Comparison of ENCODE assay signal across 20 cellular contexts in the genomic region with DNA sequence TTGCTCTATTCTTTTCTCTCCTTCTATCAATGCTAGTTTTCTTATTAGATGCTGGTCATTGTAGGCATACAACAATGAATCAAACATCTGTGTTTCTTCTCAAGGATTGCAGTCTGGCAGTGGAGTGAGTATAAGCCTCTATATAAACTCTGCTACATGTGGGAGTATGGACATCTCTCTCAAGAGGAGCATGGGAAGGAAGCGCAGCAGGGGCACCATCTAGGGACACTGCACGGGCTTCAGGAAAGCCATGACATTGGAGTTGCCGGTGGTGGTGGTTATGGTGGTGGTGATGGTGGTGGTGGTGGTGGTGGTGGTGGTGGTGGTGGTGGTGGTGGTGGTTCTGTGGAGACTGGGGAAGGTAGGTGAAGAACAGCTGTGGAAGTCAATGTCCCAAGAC.
DNase-seq lines count a peak whose midpoint lies in the region; TF ChIP-seq lines count a peak whose summit lies in the region.
"Had no signal": no experiment of that assay in that cellular context is flagged by ENCODE, and none has a peak within 500 bp of the region (broad histone marks: within the 10 kb centered on the region; RNA-seq: fewer than 3 reads in every experiment).

No MANE protein-coding gene starts in this region.

- no peaks in the 10 kb centered on the region for H3K79me2 ChIP-seq in SU-DHL-6 (ENCODE audit: insufficient read depth, low read length)

- no peak overlapping the region for H3K4me3 ChIP-seq in SU-DHL-6 (ENCODE audit: insufficient read depth, low read length, poor library complexity, severe bottlenecking)
- no peak overlapping the region for H3K4me3 ChIP-seq in kidney epithelial cell (ENCODE audit: low read depth, low read length)
- H3K4me3 ChIP-seq in H7 (ENCODE audit: insufficient read depth, low read depth, low read length), result no peak overlapping the region
- H3K4me3 ChIP-seq: BLaER1, cardiac muscle cell, GM12878, Peyer's patch had no signal

- no peaks in the 10 kb centered on the region for H3F3A ChIP-seq in SU-DHL-6 (ENCODE audit: insufficient read depth)

- H3K4me2 ChIP-seq in SU-DHL-6 (ENCODE audit: low read depth, low read length, poor library complexity, severe bottlenecking), result no peak overlapping the region
- H3K4me2 ChIP-seq: KMS-11 had no signal

- no peak overlapping the region for H3K9ac ChIP-seq in SU-DHL-6 (ENCODE audit: low read length)
- H3K9ac ChIP-seq: BLaER1, KMS-11 had no signal

- H3K27me3 ChIP-seq in SU-DHL-6 (ENCODE audit: low read length), result no peaks in the 10 kb centered on the region
- H3K27me3 ChIP-seq in kidney epithelial cell (ENCODE audit: control insufficient read depth, insufficient read depth, low read length), result peaks cover 2% of the 10 kb centered on the region
- H3K27me3 ChIP-seq in H7 (ENCODE audit: control insufficient read depth, insufficient read depth, low read length), result no peaks in the 10 kb centered on the region
- H3K27me3 ChIP-seq: BLaER1, cardiac muscle cell, Peyer's patch had no signal

- peak; percentile 29 for TF ChIP-seq CTCF in SU-DHL-6 (IDR thresholded peaks at IDR 0.05; ENCODE audit: insufficient read depth, low read length, poor library complexity, severe bottlenecking)
- TF ChIP-seq CTCF in kidney epithelial cell (IDR thresholded peaks at IDR 0.05; ENCODE audit: insufficient read depth, low read length, poor library complexity, severe bottlenecking), result peak; percentile 17

- no peaks in the 10 kb centered on the region for H3K9me2 ChIP-seq in SU-DHL-6 (replicated peaks; ENCODE audit: insufficient read depth, low read length)

- DNase-seq in DMS 273 (lab: John Stamatoyannopoulos, UW; ENCODE audit: unreplicated experiment) (peak; percentile 27), DMS 273 treated with DMSO at 0.1 percent for 48 hours (lab: John Stamatoyannopoulos, UW) (no peak), kidney epithelial cell (ENCODE audit: low read depth) (no peak), H7 (no peak), EL (no peak), NCI-H1436 treated with DMSO at 0.1 percent for 48 hours (lab: John Stamatoyannopoulos, UW) (no peak)
- DNase-seq: 8988T; activated CD4-positive, alpha-beta T cell treated with anti-CD3 and anti-CD28 coated beads, Interleukin-2, amount 10 ng/mL, durations not matched to agents 24 days and 14 days; activated gamma-delta T cell; left colon; natural killer cell; NCI-H1417 treated with DMSO at 0.1 percent for 48 hours; Peyer's patch; stimulated activated naive CD8-positive, alpha-beta T cell treated with anti-CD3 and anti-CD28 coated beads, Interleukin-15, amount 100 ng/mL, for 72 hours had no signal

- no peak overlapping the region for H2AFZ ChIP-seq in SU-DHL-6 (ENCODE audit: low read depth, low read length, severe bottlenecking)

- TF ChIP-seq EP300 in Ishikawa (IDR thresholded peaks at IDR 0.05; ENCODE audit: borderline replicate concordance), result no peak

- no peak overlapping the region for H3K27ac ChIP-seq in SU-DHL-6 (ENCODE audit: low read depth, low read length)
- H3K27ac ChIP-seq: BLaER1, cardiac muscle cell, KMS-11, Peyer's patch had no signal

- H4K20me1 ChIP-seq in SU-DHL-6 (ENCODE audit: low read depth, low read length), result no peaks in the 10 kb centered on the region
- H4K20me1 ChIP-seq: BLaER1 had no signal

- 0 out of 2 replicates have a peak, but pooled peaks have one; percentile 21 for TF ChIP-seq RAD21 in Ishikawa (IDR thresholded peaks at IDR 0.05; ENCODE audit: low read depth)

- no peaks in the 10 kb centered on the region for H3K9me3 ChIP-seq in SU-DHL-6 (ENCODE audit: insufficient read depth, low read length)
- H3K9me3 ChIP-seq: BLaER1, Peyer's patch had no signal

- no peaks in the 10 kb centered on the region for H3K36me3 ChIP-seq in SU-DHL-6 (ENCODE audit: low read length)
- H3K36me3 ChIP-seq in kidney epithelial cell (ENCODE audit: control insufficient read depth, insufficient read depth, low read length), result no peaks in the 10 kb centered on the region
- H3K36me3 ChIP-seq in H7 (replicated peaks; ENCODE audit: control insufficient read depth, insufficient read depth, low read length), result no peaks in the 10 kb centered on the region
- H3K36me3 ChIP-seq: BLaER1, cardiac muscle cell, Peyer's patch had no signal

TF ChIP-seq in Ishikawa, 13 proteins besides CTCF, POLR2A, EP300 and RAD21:
- no peak for TF ChIP-seq NFIC (IDR thresholded peaks at IDR 0.05)
- TF ChIP-seq, protein P1, sequence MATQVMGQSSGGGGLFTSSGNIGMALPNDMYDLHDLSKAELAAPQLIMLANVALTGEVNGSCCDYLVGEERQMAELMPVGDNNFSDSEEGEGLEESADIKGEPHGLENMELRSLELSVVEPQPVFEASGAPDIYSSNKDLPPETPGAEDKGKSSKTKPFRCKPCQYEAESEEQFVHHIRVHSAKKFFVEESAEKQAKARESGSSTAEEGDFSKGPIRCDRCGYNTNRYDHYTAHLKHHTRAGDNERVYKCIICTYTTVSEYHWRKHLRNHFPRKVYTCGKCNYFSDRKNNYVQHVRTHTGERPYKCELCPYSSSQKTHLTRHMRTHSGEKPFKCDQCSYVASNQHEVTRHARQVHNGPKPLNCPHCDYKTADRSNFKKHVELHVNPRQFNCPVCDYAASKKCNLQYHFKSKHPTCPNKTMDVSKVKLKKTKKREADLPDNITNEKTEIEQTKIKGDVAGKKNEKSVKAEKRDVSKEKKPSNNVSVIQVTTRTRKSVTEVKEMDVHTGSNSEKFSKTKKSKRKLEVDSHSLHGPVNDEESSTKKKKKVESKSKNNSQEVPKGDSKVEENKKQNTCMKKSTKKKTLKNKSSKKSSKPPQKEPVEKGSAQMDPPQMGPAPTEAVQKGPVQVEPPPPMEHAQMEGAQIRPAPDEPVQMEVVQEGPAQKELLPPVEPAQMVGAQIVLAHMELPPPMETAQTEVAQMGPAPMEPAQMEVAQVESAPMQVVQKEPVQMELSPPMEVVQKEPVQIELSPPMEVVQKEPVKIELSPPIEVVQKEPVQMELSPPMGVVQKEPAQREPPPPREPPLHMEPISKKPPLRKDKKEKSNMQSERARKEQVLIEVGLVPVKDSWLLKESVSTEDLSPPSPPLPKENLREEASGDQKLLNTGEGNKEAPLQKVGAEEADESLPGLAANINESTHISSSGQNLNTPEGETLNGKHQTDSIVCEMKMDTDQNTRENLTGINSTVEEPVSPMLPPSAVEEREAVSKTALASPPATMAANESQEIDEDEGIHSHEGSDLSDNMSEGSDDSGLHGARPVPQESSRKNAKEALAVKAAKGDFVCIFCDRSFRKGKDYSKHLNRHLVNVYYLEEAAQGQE (IDR thresholded peaks at IDR 0.05; ENCODE audit: low read depth), result no peak
- TF ChIP-seq CREB1 (IDR thresholded peaks at IDR 0.05; ENCODE audit: low read depth), result no peak
- TF ChIP-seq ZBTB7A (IDR thresholded peaks at IDR 0.05; ENCODE audit: low read depth), result no peak
- TF ChIP-seq YY1 (IDR thresholded peaks at IDR 0.05; ENCODE audit: low read depth), result no peak
TF ChIP-seq in Ishikawa: peak in this region for 0.
